In the genomic region with DNA sequence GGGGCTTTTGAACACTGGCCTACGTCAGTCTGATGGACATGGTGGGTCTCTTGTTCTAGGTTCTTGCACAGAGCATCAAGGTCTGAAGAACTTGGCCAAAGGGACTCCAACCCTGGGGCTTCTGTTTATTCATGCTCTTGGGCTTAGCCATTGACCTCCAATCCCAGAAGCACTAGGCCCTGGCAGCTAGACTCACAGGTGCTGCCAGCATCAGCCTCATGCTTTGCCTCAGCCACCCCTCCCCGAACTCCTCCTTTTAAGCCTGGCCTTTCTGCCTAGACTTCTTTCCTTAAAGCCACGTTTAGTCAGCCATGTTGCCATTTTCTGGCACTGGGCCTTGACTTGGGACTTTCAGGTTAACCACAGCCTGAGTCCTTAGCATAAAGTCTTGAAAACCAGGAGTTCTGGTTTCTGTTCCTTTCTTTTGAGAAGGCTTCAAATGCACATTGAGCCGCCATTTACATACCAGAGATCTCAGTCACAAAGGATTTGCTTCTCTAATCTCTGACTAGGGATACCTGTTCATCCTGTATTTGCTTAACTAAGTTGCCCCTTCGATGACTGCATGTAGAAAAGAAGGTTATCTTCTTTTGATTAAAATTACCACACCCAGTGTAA, we compare ENCODE assay signal across 1 cellular context.
TF ChIP-seq lines count a peak whose summit lies in the region.

No MANE protein-coding gene starts in this region.

TF ChIP-seq in H1, 55 proteins besides CTCF, POLR2A, EP300 and RAD21:
- TF ChIP-seq SAP30 (IDR thresholded peaks at IDR 0.05; ENCODE audit: insufficient read depth, insufficient replicate concordance, low read length) = no peak
- TF ChIP-seq MAFK (IDR thresholded peaks at IDR 0.05; ENCODE audit: low read depth, low read length) = no peak
- no peak for TF ChIP-seq TBP (IDR thresholded peaks at IDR 0.05; ENCODE audit: low read depth, low read length)
- TF ChIP-seq YY1 (IDR thresholded peaks at IDR 0.05; ENCODE audit: low read depth, low read length) = peak; percentile 53; the same call in 1 of the 2 replicates
